ENCODE assay signal across 13 cellular contexts in the genomic region with DNA sequence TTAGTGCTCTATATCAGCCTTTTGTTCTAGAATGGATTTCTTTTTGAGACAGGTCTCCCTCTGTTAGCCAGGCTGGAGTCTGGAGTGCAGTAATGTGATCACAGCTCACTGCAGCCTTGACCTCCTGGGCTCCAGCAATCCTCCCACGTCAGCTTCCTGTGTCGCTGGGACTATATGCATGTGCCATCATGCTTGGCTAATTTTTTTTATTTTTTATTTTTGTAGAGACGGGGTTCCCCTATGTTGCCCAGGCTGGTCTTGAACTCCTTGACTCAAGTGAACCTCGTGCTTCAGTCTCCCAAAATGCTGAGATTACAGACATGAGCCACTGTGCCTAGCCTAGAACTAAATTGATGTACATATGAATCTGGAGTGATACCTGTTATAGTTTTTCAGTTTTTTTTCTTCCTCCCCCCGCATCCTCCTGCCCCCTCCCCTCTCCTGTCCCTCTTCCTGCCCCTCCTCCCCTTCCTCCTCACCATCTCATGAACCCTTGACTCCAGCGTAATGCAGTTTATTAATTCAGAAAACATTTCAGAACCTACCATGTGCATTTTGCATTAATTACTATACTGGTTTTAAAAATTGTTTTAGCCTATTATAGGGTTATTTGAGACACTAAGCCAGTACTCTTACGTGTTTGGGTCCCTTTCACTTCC. TPM values are rescaled to one million over a fixed set of nuclear protein-coding genes. Genes with fewer than 3 reads are reported as not detected.
DNase-seq lines count a peak whose midpoint lies in the region; ATAC-seq, FAIRE-seq and TF ChIP-seq lines count a peak whose summit lies in the region.
"Had no signal": no experiment of that assay in that cellular context is flagged by ENCODE, and none has a peak within 500 bp of the region (broad histone marks: within the 10 kb centered on the region; RNA-seq: fewer than 3 reads in every experiment).

No MANE protein-coding gene starts in this region.

- H3K4me1 Mint-ChIP-seq in activated CD4-positive, alpha-beta T cell treated with anti-CD3 and anti-CD28 coated beads, Interleukin-2, amount 10 ng/mL, durations not matched to agents 7 days and 5 days, result peaks cover 95% of the 10 kb centered on the region

- no peak for TF ChIP-seq POLR2A in spleen (IDR thresholded peaks at IDR 0.05)
- TF ChIP-seq POLR2A in H54 (IDR thresholded peaks at IDR 0.05; ENCODE audit: low read depth, low read length), result no peak

- TF ChIP-seq CTCF in spleen (IDR thresholded peaks at IDR 0.05 in 8 of 11, conservative IDR thresholded peaks at IDR 0.05 in 3 of 11), result no peak

- peaks cover 57% of the 10 kb centered on the region for H3K36me3 Mint-ChIP-seq in activated CD4-positive, alpha-beta T cell treated with anti-CD3 and anti-CD28 coated beads, Interleukin-2, amount 10 ng/mL, durations not matched to agents 7 days and 5 days (ENCODE audit: low read depth)

- POLR2A ChIA-PET in activated CD4-positive, alpha-beta T cell treated with anti-CD3 and anti-CD28 coated beads, Interleukin-2, amount 10 ng/mL, durations not matched to agents 7 days and 5 days (lab: Charles Lee), result interaction anchor here (0.6 kb wide), 1 partner anchor 37 kb away, joined by 3 read pairs; a partner anchor contains a TSS

- no peaks in the 10 kb centered on the region for H3K27me3 ChIP-seq in spleen (replicated peaks in 1 of 7)
- H3K27me3 ChIP-seq: colonic mucosa had no signal

- no peak for DNase-seq in activated CD4-positive, alpha-beta T cell treated with anti-CD3 and anti-CD28 coated beads, Interleukin-2, amount 10 ng/mL, durations not matched to agents 7 days and 5 days
- no peak for DNase-seq in activated CD4-positive, alpha-beta T cell treated with anti-CD3 and anti-CD28 coated beads, Interleukin-2, amount 50 U/mL, for 4 hours
- DNase-seq in activated CD8-positive, alpha-beta memory T cell treated with anti-CD3 and anti-CD28 coated beads, Interleukin-2, amount 50 U/mL, for 48 hours, result peak; percentile 59
- DNase-seq in spleen, result peak; percentile 78
- DNase-seq in NCI-H524 (lab: John Stamatoyannopoulos, UW), result no peak
- no peak for DNase-seq in NCI-H2081 (lab: John Stamatoyannopoulos, UW)
- no peak for DNase-seq in H54 (ENCODE audit: insufficient read length, low spot score)
- DNase-seq: colonic mucosa, kidney, NCI-H82 had no signal

- no peaks in the 10 kb centered on the region for H3K9me3 ChIP-seq in spleen
- H3K9me3 ChIP-seq: A549, colonic mucosa had no signal

- H3K4me1 ChIP-seq in spleen, result peaks cover 44 to 100% (median 95%) of the 10 kb centered on the region in 6 donors
- H3K4me1 ChIP-seq: colonic mucosa had no signal

- peak overlapping the region; percentile 84 for H3K27ac Mint-ChIP-seq in activated CD4-positive, alpha-beta T cell treated with anti-CD3 and anti-CD28 coated beads, Interleukin-2, amount 10 ng/mL, durations not matched to agents 7 days and 5 days

- no peak for FAIRE-seq in H54 (lab: Jason Lieb, UNC)
- FAIRE-seq: A549, kidney had no signal

- no peak overlapping the region for H3K4me3 ChIP-seq in spleen
- H3K4me3 ChIP-seq: A549, colonic mucosa had no signal

- no peaks in the 10 kb centered on the region for H3K36me3 ChIP-seq in spleen
- H3K36me3 ChIP-seq: colonic mucosa had no signal

- CTCF ChIA-PET in activated CD4-positive, alpha-beta T cell treated with anti-CD3 and anti-CD28 coated beads, Interleukin-2, amount 10 ng/mL, durations not matched to agents 7 days and 5 days (lab: Charles Lee), result interaction anchor here (0.6 kb wide), 4 partner anchors 17 to 257 kb away, joined by 3 to 5 read pairs (median 4); no protein-coding TSS in a partner anchor

- WGBS in spleen, 5 donors, result 34 to 38% (median 36%) methylated on average over 7 of the region's 7 CpGs

- intact Hi-C loops in spleen (cut with DNase I; ENCODE audit: low total_unique reads), result loop anchor here (10.0 kb wide), 1 partner anchor 86 kb away; no protein-coding TSS in a partner anchor

- no peaks in the 10 kb centered on the region for H3K9me3 Mint-ChIP-seq in activated CD4-positive, alpha-beta T cell treated with anti-CD3 and anti-CD28 coated beads, Interleukin-2, amount 10 ng/mL, durations not matched to agents 7 days and 5 days

- H3K27ac ChIP-seq in spleen, result peak overlapping the region in 5 of 8 donors; percentile 20 to 86 (median 39)
- H3K27ac ChIP-seq: A549, colonic mucosa, VCaP had no signal

- peak overlapping the region; percentile 33 for H3K4me3 Mint-ChIP-seq in activated CD4-positive, alpha-beta T cell treated with anti-CD3 and anti-CD28 coated beads, Interleukin-2, amount 10 ng/mL, durations not matched to agents 7 days and 5 days

- peak; percentile 43 for ATAC-seq in HG02870 (IDR thresholded peaks at IDR 0.05; ENCODE audit: unreplicated experiment)
- ATAC-seq: A549 had no signal

- no peaks in the 10 kb centered on the region for H3K27me3 Mint-ChIP-seq in activated CD4-positive, alpha-beta T cell treated with anti-CD3 and anti-CD28 coated beads, Interleukin-2, amount 10 ng/mL, durations not matched to agents 7 days and 5 days

RNA-seq across cellular contexts. Expression of a gene that starts 37.4 kb away (rescaled TPM):
- 100 to 1,000 TPM; 167 to 184 TPM for total RNA-seq in activated CD4-positive, alpha-beta T cell treated with anti-CD3 and anti-CD28 coated beads, Interleukin-2, amount 10 ng/mL, durations not matched to agents 7 days and 5 days
- total RNA-seq in spleen, result 100 to 1,000 TPM in 4 of 7 donors, 10 to 100 TPM in 3; 71.1 to 113 (median 102) TPM
- 100 to 1,000 TPM in 2 of 3 donors, 10 to 100 TPM in 1; 91.9 to 123 (median 100) TPM for polyA plus RNA-seq in spleen

Comparison
In these comparisons a context has a peak if more than half of its experiments do, and no peak if none do; other contexts are left out.
1. DNase-seq: peak in activated CD8-positive, alpha-beta memory T cell treated with anti-CD3 and anti-CD28 coated beads, Interleukin-2, amount 50 U/mL, for 48 hours (single experiment) and spleen (single experiment); none in activated CD4-positive, alpha-beta T cell treated with anti-CD3 and anti-CD28 coated beads, Interleukin-2, amount 10 ng/mL, durations not matched to agents 7 days and 5 days (single experiment), activated CD4-positive, alpha-beta T cell treated with anti-CD3 and anti-CD28 coated beads, Interleukin-2, amount 50 U/mL, for 4 hours (0 of 2), NCI-H524 (0 of 2), NCI-H2081 (0 of 2) and H54 (single experiment).